In the genomic region with DNA sequence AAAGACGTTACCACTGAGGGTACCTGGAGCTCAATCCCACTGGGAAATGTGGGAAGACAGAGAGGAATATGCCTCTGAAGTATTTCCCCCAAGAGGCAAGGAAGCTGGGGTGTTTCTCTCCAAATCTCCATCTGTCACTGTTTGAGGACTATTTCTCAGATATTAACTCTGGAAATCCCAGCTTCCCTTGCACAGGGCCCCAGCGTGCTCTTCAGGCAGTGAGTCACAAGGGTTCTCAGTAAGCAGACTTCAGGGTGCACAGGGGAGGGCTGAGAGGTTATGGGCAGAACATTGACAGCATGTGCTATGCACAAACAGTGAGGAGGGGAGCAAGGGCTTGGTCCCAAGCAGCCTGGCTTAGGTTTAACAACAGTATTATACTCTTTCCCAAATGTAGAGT, we compare ENCODE assay signal across 9 cellular contexts.
DNase-seq lines count a peak whose midpoint lies in the region; ATAC-seq, FAIRE-seq and TF ChIP-seq lines count a peak whose summit lies in the region.
"Had no signal": no experiment of that assay in that cellular context is flagged by ENCODE, and none has a peak within 500 bp of the region (broad histone marks: within the 10 kb centered on the region; RNA-seq: fewer than 3 reads in every experiment).

No MANE protein-coding gene starts in this region.

- no peak overlapping the region for H3K27ac Mint-ChIP-seq in activated CD4-positive, alpha-beta T cell treated with anti-CD3 and anti-CD28 coated beads for 36 hours

- DNase-seq in activated CD4-positive, alpha-beta T cell treated with anti-CD3 and anti-CD28 coated beads for 36 hours, result peak; percentile 72
- no peak for DNase-seq in activated CD4-positive, alpha-beta T cell treated with anti-CD3 and anti-CD28 coated beads, Interleukin-2, amount 50 U/mL, for 1 hour
- DNase-seq in NCI-H2171 (lab: John Stamatoyannopoulos, UW) (peak; percentile 98), bronchial epithelial cell (ENCODE audit: low read depth) (peak; percentile 78), D341Med (ENCODE audit: low spot score) (no peak)
- peak; percentile 27 to 31 for DNase-seq in stimulated activated CD4-positive, alpha-beta T cell treated with anti-CD3 and anti-CD28 coated beads, Interleukin-4, amount 100 ng/mL, for 4 hours
- DNase-seq in effector CD8-positive, alpha-beta T cell (lab: John Stamatoyannopoulos, UW), result no peak
- DNase-seq: dorsolateral prefrontal cortex had no signal

- H3K4me1 Mint-ChIP-seq in activated CD4-positive, alpha-beta T cell treated with anti-CD3 and anti-CD28 coated beads for 36 hours, result peaks cover 4% of the 10 kb centered on the region

- H3K4me3 Mint-ChIP-seq in activated CD4-positive, alpha-beta T cell treated with anti-CD3 and anti-CD28 coated beads for 36 hours, result no peak overlapping the region

- POLR2A ChIA-PET in activated CD4-positive, alpha-beta T cell treated with anti-CD3 and anti-CD28 coated beads for 36 hours (lab: Charles Lee), result interaction anchor here (0.5 to 1.0 kb wide), 4 partner anchors 47 to 133 kb away, joined by 3 to 5 read pairs (median 4); partner anchors contain the start of gene PICALM

- TF ChIP-seq CTCF in bronchial epithelial cell (IDR thresholded peaks at IDR 0.05; ENCODE audit: insufficient read depth, low read length, severe bottlenecking), result no peak

- H3K36me3 ChIP-seq in bronchial epithelial cell (ENCODE audit: control insufficient read depth, insufficient read depth, low read length), result no peaks in the 10 kb centered on the region

- H3K9me3 Mint-ChIP-seq in activated CD4-positive, alpha-beta T cell treated with anti-CD3 and anti-CD28 coated beads for 36 hours (ENCODE audit: low read depth), result no peaks in the 10 kb centered on the region

- intact Hi-C loops in activated CD4-positive, alpha-beta T cell treated with anti-CD3 and anti-CD28 coated beads for 36 hours (cut with DNase I, micrococcal nuclease), result loop anchor here (1.0 to 2.0 kb wide), 8 partner anchors 19 to 410 kb away; partner anchors contain the start of genes PICALM (in 2 of the 2) and EED (in 1 of the 2)

- no peaks in the 10 kb centered on the region for H3K27me3 Mint-ChIP-seq in activated CD4-positive, alpha-beta T cell treated with anti-CD3 and anti-CD28 coated beads for 36 hours

- no peaks in the 10 kb centered on the region for H3K27me3 ChIP-seq in bronchial epithelial cell (ENCODE audit: control insufficient read depth, insufficient read depth, low read length)
- H3K27me3 ChIP-seq: dorsolateral prefrontal cortex had no signal

- no peak for FAIRE-seq in bronchial epithelial cell (lab: Jason Lieb, UNC)

- CTCF ChIA-PET in activated CD4-positive, alpha-beta T cell treated with anti-CD3 and anti-CD28 coated beads for 36 hours (lab: Charles Lee), result interaction anchor here (0.6 to 1.8 kb wide), 8 partner anchors 9 to 114 kb away, joined by 3 to 18 read pairs (median 4); partner anchors contain the start of gene PICALM

- no peak overlapping the region for H3K4me3 ChIP-seq in bronchial epithelial cell (ENCODE audit: low read depth, low read length)
- H3K4me3 ChIP-seq: dorsolateral prefrontal cortex had no signal

- ATAC-seq in activated CD4-positive, alpha-beta T cell treated with anti-CD3 and anti-CD28 coated beads for 36 hours, result peak; percentile 89
- no peak for ATAC-seq in HG03280 (IDR thresholded peaks at IDR 0.05; ENCODE audit: unreplicated experiment)

- H3K36me3 Mint-ChIP-seq in activated CD4-positive, alpha-beta T cell treated with anti-CD3 and anti-CD28 coated beads for 36 hours (ENCODE audit: low read depth), result peaks cover 2% of the 10 kb centered on the region

Comparison
In these comparisons a context has a peak if more than half of its experiments do, and no peak if none do; other contexts are left out.
1. DNase-seq: peak in activated CD4-positive, alpha-beta T cell treated with anti-CD3 and anti-CD28 coated beads for 36 hours (single experiment), NCI-H2171 (single experiment), bronchial epithelial cell (single experiment) and stimulated activated CD4-positive, alpha-beta T cell treated with anti-CD3 and anti-CD28 coated beads, Interleukin-4, amount 100 ng/mL, for 4 hours (2 of 2); none in activated CD4-positive, alpha-beta T cell treated with anti-CD3 and anti-CD28 coated beads, Interleukin-2, amount 50 U/mL, for 1 hour (single experiment), D341Med (single experiment) and effector CD8-positive, alpha-beta T cell (single experiment).